8 cellular contexts compared by ENCODE assay signal in the genomic region with DNA sequence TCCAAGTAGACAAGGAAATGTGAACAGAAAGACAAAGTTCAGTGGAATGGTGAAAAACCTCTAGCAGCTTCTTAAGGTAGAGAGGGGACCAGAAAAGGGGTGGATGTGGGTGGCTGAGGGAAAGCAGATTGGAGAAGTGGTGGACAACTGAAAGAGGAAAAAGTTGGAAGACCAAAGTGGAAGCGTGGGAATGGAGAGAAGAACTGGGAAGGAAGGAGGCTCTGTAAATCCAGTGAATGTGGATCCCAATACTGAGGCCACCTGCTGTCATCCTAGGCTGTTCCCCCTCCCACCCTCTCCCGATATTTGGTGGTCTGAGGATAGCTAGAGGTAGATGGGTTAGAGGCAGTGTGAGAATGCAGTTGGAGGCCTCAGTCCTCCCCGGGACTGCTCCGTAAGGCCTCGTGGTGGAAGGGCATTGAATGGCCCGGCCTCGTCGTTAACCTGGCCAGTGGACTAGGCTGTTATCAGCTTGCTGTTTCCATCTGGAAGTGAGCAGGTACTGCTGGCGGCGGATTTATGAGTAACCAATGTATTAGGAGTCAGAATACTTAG. TPM values are rescaled to one million over a fixed set of nuclear protein-coding genes. Genes with fewer than 3 reads are reported as not detected.
DNase-seq lines count a peak whose midpoint lies in the region; ATAC-seq and TF ChIP-seq lines count a peak whose summit lies in the region.

No MANE protein-coding gene starts in this region.

- CTCF ChIA-PET in Caco-2 (lab: Charles Lee) = interaction anchor here (0.6 to 2.8 kb wide), 15 partner anchors 8 to 758 kb away, joined by 3 to 26 read pairs (median 4); a partner anchor contains a TSS

- TSS peak; percentile 77 for BruUV-seq in Caco-2 (replicated peaks; lab: Mats Ljungman, UMichigan)

- peak overlapping the region; percentile 83 to 98 (median 98) for H3K27ac ChIP-seq in body of pancreas
- peak overlapping the region; percentile 95 for H3K27ac ChIP-seq in testis

- H3K36me3 ChIP-seq in Caco-2 (ENCODE audit: control insufficient read depth, insufficient read depth, low read length) (no peaks in the 10 kb centered on the region; the same call in 1 of the 2 replicates), MG63 (0 out of 2 replicates have a peak, but pooled peaks cover 2% of the 10 kb centered on the region), body of pancreas (replicated peaks in 1 of 2; ENCODE audit: insufficient read depth in 1 of 2, low read depth in 2 of 2) (no peaks in the 10 kb centered on the region), testis (ENCODE audit: low read depth, missing control alignments) (no peaks in the 10 kb centered on the region)

- peak overlapping the region; percentile 94 for H3K27ac Mint-ChIP-seq in Caco-2 (ENCODE audit: unreplicated experiment)

- H3K9me3 ChIP-seq in Caco-2 (no peaks in the 10 kb centered on the region), MG63 (no peaks in the 10 kb centered on the region), body of pancreas (no peaks in the 10 kb centered on the region), testis (no peaks in the 10 kb centered on the region)

- intact Hi-C loops in Caco-2 (cut with micrococcal nuclease; ENCODE audit: unreplicated experiment) = loop anchor here (1.0 to 2.0 kb wide), 5 partner anchors 20 to 170 kb away; a partner anchor contains a TSS
- intact Hi-C loops in body of pancreas (cut with DNase I) = no loop called here
- intact Hi-C loops in testis (cut with DNase I; ENCODE audit: low total_unique reads) = no loop called here

- WGBS in body of pancreas, 2 donors = 14 to 19% methylated on average over 10 of the region's 10 CpGs
- 37 to 43% methylated on average over 8 to 10 of the region's 10 CpGs for WGBS in testis, 2 donors

- H3K27me3 Mint-ChIP-seq in Caco-2 (ENCODE audit: insufficient read depth, unreplicated experiment) = no peaks in the 10 kb centered on the region

- TF ChIP-seq POLR2A in body of pancreas (IDR thresholded peaks at IDR 0.05) (peak; percentile 51 to 88 (median 82)), testis (IDR thresholded peaks at IDR 0.05) (no peak)

- peak; percentile 65 for ATAC-seq in body of pancreas
- ATAC-seq in GM21515 (IDR thresholded peaks at IDR 0.05; ENCODE audit: unreplicated experiment) = no peak

- no peaks in the 10 kb centered on the region for H3K27me3 ChIP-seq in Caco-2 (replicated peaks; ENCODE audit: control insufficient read depth, insufficient read depth, low read length)
- H3K27me3 ChIP-seq in MG63 = no peaks in the 10 kb centered on the region
- H3K27me3 ChIP-seq in body of pancreas = no peaks in the 10 kb centered on the region
- H3K27me3 ChIP-seq in testis = no peaks in the 10 kb centered on the region

- peaks cover 20% of the 10 kb centered on the region for H3K4me1 Mint-ChIP-seq in Caco-2 (ENCODE audit: low read depth, unreplicated experiment)

- H3K4me3 Mint-ChIP-seq in Caco-2 (ENCODE audit: unreplicated experiment) = peak overlapping the region; percentile 76

- H3K4me3 ChIP-seq in Caco-2 (ENCODE audit: low read depth, low read length) (peak overlapping the region; percentile 89), MG63 (peak overlapping the region; percentile 69), body of pancreas (peak overlapping the region; percentile 51 to 73), testis (peak overlapping the region; percentile 84 to 91)

- no peak for TF ChIP-seq CTCF in Caco-2 (IDR thresholded peaks at IDR 0.05; ENCODE audit: insufficient read depth in 1 of 2, low read depth in 1 of 2, low read length in 1 of 2, severe bottlenecking in 1 of 2, unreplicated experiment in 1 of 2)
- TF ChIP-seq CTCF in body of pancreas (IDR thresholded peaks at IDR 0.05) = peak in 4 of 7 experiments; percentile 33 to 46 (median 38)
- TF ChIP-seq CTCF in testis (IDR thresholded peaks at IDR 0.05) = no peak

- DNase-seq in Caco-2 = peak; percentile 71 to 77
- peak; percentile 16 for DNase-seq in MG63
- DNase-seq in body of pancreas = peak; percentile 72 to 83 (median 82)
- DNase-seq in left kidney (ENCODE audit: low read depth, low spot score) = peak; percentile 53
- no peak for DNase-seq in testis
- no peak for DNase-seq in central memory CD4-positive, alpha-beta T cell
- DNase-seq in NCI-H2029 (lab: John Stamatoyannopoulos, UW) = no peak

- peaks cover 9% of the 10 kb centered on the region for H3K36me3 Mint-ChIP-seq in Caco-2 (ENCODE audit: insufficient read depth, unreplicated experiment)

- POLR2A ChIA-PET in Caco-2 (lab: Charles Lee) = interaction anchor here (0.6 to 2.6 kb wide), 11 partner anchors 19 to 454 kb away, joined by 3 to 39 read pairs (median 6); a partner anchor contains a TSS

- peaks cover 6% of the 10 kb centered on the region; the same call in 1 of the 2 replicates for H3K4me1 ChIP-seq in Caco-2
- H3K4me1 ChIP-seq in body of pancreas = peaks cover 29% of the 10 kb centered on the region
- H3K4me1 ChIP-seq in testis = no peaks in the 10 kb centered on the region

- no peaks in the 10 kb centered on the region for H3K9me3 Mint-ChIP-seq in Caco-2 (ENCODE audit: unreplicated experiment)

RNA-seq across cellular contexts. Expression of a gene that starts 0.8 kb away (rescaled TPM):
- total RNA-seq in Caco-2 (2022) (4.1 and 5.3 TPM in 2 replicates), body of pancreas (1 to 10 TPM; 6.2 to 9.6 TPM), testis (1 to 10 TPM; 7.5 to 7.6 TPM)
- total RNA-seq in MG63 (2014; rRNA removed; shearing (Covaris generic); ENCODE audit: low replicate concordance) = 0.74 and 2.7 TPM in 2 replicates
- 4.4 TPM for polyA plus RNA-seq in testis (ENCODE audit: insufficient read depth, low read depth, low replicate concordance)

RNA-seq across cellular contexts. Expression of a gene that starts 19.9 kb away (rescaled TPM):
- total RNA-seq in Caco-2 (2022) = 84.9 and 100 TPM in 2 replicates
- 102 and 192 TPM in 2 replicates for total RNA-seq in MG63 (2014; rRNA removed; shearing (Covaris generic); ENCODE audit: low replicate concordance)
- total RNA-seq in body of pancreas = 10 to 100 TPM; 77.1 to 87.7 TPM
- 100 to 1,000 TPM; 106 to 176 TPM for total RNA-seq in testis
- 226 TPM for polyA plus RNA-seq in testis (ENCODE audit: insufficient read depth, low read depth, low replicate concordance)

RNA-seq across cellular contexts. Expression of a gene that starts 45.7 kb away (rescaled TPM):
- total RNA-seq in Caco-2 (2022) (51.4 and 52.6 TPM in 2 replicates), body of pancreas (1 to 10 TPM; 7.9 to 9.9 TPM), testis (10 to 100 TPM; 13.8 to 16.2 TPM)
- total RNA-seq in MG63 (2014; rRNA removed; shearing (Covaris generic); ENCODE audit: low replicate concordance) = 13.0 and 14.7 TPM in 2 replicates
- polyA plus RNA-seq in testis (ENCODE audit: insufficient read depth, low read depth, low replicate concordance) = 17.2 TPM

RNA-seq across cellular contexts. Expression of a gene that starts 51.5 kb away (rescaled TPM):
- total RNA-seq in Caco-2 (2022) = 95.1 and 108 TPM in 2 replicates
- total RNA-seq in MG63 (2014; rRNA removed; shearing (Covaris generic); ENCODE audit: low replicate concordance) = 2.1 and 20.1 TPM in 2 replicates
- 1 to 10 TPM; 7.0 to 8.6 TPM for total RNA-seq in body of pancreas
- total RNA-seq in testis = 10 to 100 TPM; 12.2 to 13.5 TPM
- polyA plus RNA-seq in testis (ENCODE audit: insufficient read depth, low read depth, low replicate concordance) = 16.0 TPM

Comparison
In these comparisons a context has a peak if more than half of its experiments do, and no peak if none do; other contexts are left out.
1. DNase-seq: peak in Caco-2 (2 of 2), MG63 (single experiment), body of pancreas (4 of 4) and left kidney (single experiment); none in testis (single experiment), central memory CD4-positive, alpha-beta T cell (single experiment) and NCI-H2029 (single experiment).
2. CTCF ChIP-seq: peak in body of pancreas (4 of 7); none in Caco-2 (0 of 2) and testis (0 of 3).
3. Peak in every context shown above with its lines, with median percentiles within 50 percentile points of each other: H3K4me3 ChIP-seq.